In the genomic region with DNA sequence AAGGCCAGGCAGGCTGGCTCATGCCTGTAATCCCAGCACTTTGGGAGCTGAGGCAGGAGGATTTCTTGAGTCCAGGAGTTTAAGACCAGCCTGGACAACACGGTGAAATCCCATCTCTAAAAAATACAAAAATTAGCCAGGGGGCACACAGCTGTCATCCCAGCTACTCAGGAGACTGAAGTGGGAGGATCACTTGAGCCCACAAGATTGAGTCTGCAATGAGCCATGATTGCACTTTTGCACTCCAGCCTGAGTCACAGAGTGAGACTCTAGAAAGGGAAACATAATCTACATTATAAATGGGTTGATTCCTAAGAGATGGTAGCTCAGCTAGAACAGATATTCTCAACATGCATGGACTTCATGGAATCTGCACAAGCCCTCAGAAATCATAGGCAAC, we compare ENCODE assay signal across 24 cellular contexts. TPM values are rescaled to one million over a fixed set of nuclear protein-coding genes. Genes with fewer than 3 reads are reported as not detected.
DNase-seq lines count a peak whose midpoint lies in the region; FAIRE-seq and TF ChIP-seq lines count a peak whose summit lies in the region.
"Had no signal": no experiment of that assay in that cellular context is flagged by ENCODE, and none has a peak within 500 bp of the region (broad histone marks: within the 10 kb centered on the region; RNA-seq: fewer than 3 reads in every experiment).

No MANE protein-coding gene starts in this region.

- TF ChIP-seq POLR2A in H54 (IDR thresholded peaks at IDR 0.05; ENCODE audit: low read depth, low read length): no peak
- TF ChIP-seq POLR2A in ovary (IDR thresholded peaks at IDR 0.05): no peak

- no peak for TF ChIP-seq EP300 in ovary (IDR thresholded peaks at IDR 0.05)

- H3K36me3 ChIP-seq in SJCRH30 (no peaks in the 10 kb centered on the region), osteoblast (ENCODE audit: insufficient read depth, low read length) (no peaks in the 10 kb centered on the region), left ventricle myocardium inferior (no peaks in the 10 kb centered on the region), ovary (no peaks in the 10 kb centered on the region)
- H3K36me3 ChIP-seq: colonic mucosa, esophagus squamous epithelium, left lung had no signal

- H3K9me3 ChIP-seq in SJCRH30 (replicated peaks) (no peaks in the 10 kb centered on the region), osteoblast (ENCODE audit: low read depth, low read length) (no peaks in the 10 kb centered on the region), left ventricle myocardium inferior (replicated peaks) (peaks cover 1% of the 10 kb centered on the region), ovary (no peaks in the 10 kb centered on the region)
- H3K9me3 ChIP-seq: colonic mucosa, esophagus squamous epithelium, left lung, testis had no signal

- no peak overlapping the region for H3K4me3 ChIP-seq in SJCRH30
- no peak overlapping the region for H3K4me3 ChIP-seq in epithelial cell of esophagus (ENCODE audit: low read length)
- H3K4me3 ChIP-seq in osteoblast (ENCODE audit: insufficient read depth, low read length): no peak overlapping the region
- no peak overlapping the region for H3K4me3 ChIP-seq in left ventricle myocardium inferior
- H3K4me3 ChIP-seq in ovary: no peak overlapping the region
- H3K4me3 ChIP-seq: colonic mucosa, esophagus squamous epithelium, left lung, testis had no signal

- no peak for DNase-seq in H54 (ENCODE audit: insufficient read length, low spot score)
- DNase-seq in SJCRH30: peak; percentile 53 to 75
- peak; percentile 83 for DNase-seq in epithelial cell of esophagus (ENCODE audit: low read depth)
- DNase-seq in osteoblast (ENCODE audit: insufficient read length, low spot score, missing footprints): no peak
- no peak for DNase-seq in NCI-H187 treated with DMSO at 0.1 percent for 48 hours (lab: John Stamatoyannopoulos, UW)
- no peak for DNase-seq in NCI-H1436 (lab: John Stamatoyannopoulos, UW)
- DNase-seq in left ventricle myocardium inferior: no peak
- DNase-seq in ovary: no peak
- DNase-seq: activated CD4-positive, alpha-beta T cell treated with anti-CD3 and anti-CD28 coated beads, Interleukin-2, amount 50 U/mL, for 1 hour; CD4-positive, alpha-beta memory T cell; colonic mucosa; esophagus squamous epithelium; head of caudate nucleus; left lung; NCI-H1048; NCI-H1930; NCI-H510A treated with DMSO at 0.1 percent for 48 hours; posterior cingulate gyrus; small intestine; stimulated activated naive B cell treated with anti-CD40 and anti-IgM and Interleukin-4, amounts not matched to agents 10 μg/mL and 1 μg/mL and 100 μg/mL, for 72 hours; testis had no signal

- no peak overlapping the region for H2AFZ ChIP-seq in osteoblast (ENCODE audit: low read length)

- no peaks in the 10 kb centered on the region for H4K20me1 ChIP-seq in osteoblast (ENCODE audit: insufficient read depth, low read length)

- WGBS in ovary, 3 donors: 67 to 83% (median 80%) methylated on average over 1 of the region's 1 CpG

- TF ChIP-seq CTCF in epithelial cell of esophagus (IDR thresholded peaks at IDR 0.05; ENCODE audit: insufficient read depth, low read depth, low read length, missing control alignments) (no peak), osteoblast (IDR thresholded peaks at IDR 0.05; ENCODE audit: extremely low read depth, low read depth, low read length) (no peak), left ventricle myocardium inferior (IDR thresholded peaks at IDR 0.05; ENCODE audit: borderline replicate concordance) (no peak), ovary (IDR thresholded peaks at IDR 0.05) (no peak)

- peaks cover 4% of the 10 kb centered on the region; the same call in 1 of the 2 replicates for H3K4me1 ChIP-seq in SJCRH30
- H3K4me1 ChIP-seq in osteoblast (ENCODE audit: insufficient read depth, low read length): peaks cover 33% of the 10 kb centered on the region
- no peaks in the 10 kb centered on the region for H3K4me1 ChIP-seq in left ventricle myocardium inferior
- H3K4me1 ChIP-seq in ovary (ENCODE audit: insufficient read depth): no peaks in the 10 kb centered on the region
- H3K4me1 ChIP-seq: colonic mucosa, esophagus squamous epithelium, left lung, testis had no signal

- H3K4me2 ChIP-seq in osteoblast (ENCODE audit: insufficient read depth, low read length): no peak overlapping the region

- no peaks in the 10 kb centered on the region for H3K27me3 ChIP-seq in SJCRH30
- no peaks in the 10 kb centered on the region for H3K27me3 ChIP-seq in osteoblast (ENCODE audit: insufficient read depth, low read length)
- no peaks in the 10 kb centered on the region for H3K27me3 ChIP-seq in left ventricle myocardium inferior (ENCODE audit: low read depth)
- no peaks in the 10 kb centered on the region for H3K27me3 ChIP-seq in ovary
- H3K27me3 ChIP-seq: colonic mucosa, esophagus squamous epithelium, left lung, testis had no signal

- FAIRE-seq in H54 (lab: Jason Lieb, UNC): peak; percentile 96
- FAIRE-seq: small intestine had no signal

- no peaks in the 10 kb centered on the region for H3K79me2 ChIP-seq in osteoblast (ENCODE audit: insufficient read depth, low read length)

- no peak overlapping the region for H3K27ac ChIP-seq in SJCRH30
- H3K27ac ChIP-seq in osteoblast (ENCODE audit: low read depth, low read length): peak overlapping the region; percentile 9
- H3K27ac ChIP-seq in left ventricle myocardium inferior (replicated peaks): no peak overlapping the region
- no peak overlapping the region for H3K27ac ChIP-seq in ovary
- H3K27ac ChIP-seq: colonic mucosa, esophagus squamous epithelium, left lung, testis had no signal

- intact Hi-C loops in left ventricle myocardium inferior (cut with micrococcal nuclease) (no loop called here), ovary (cut with DNase I) (no loop called here)

RNA-seq across cellular contexts. Expression of a gene that starts 6.3 kb away (rescaled TPM):
- not detected in 2 replicates for total RNA-seq in SJCRH30 (2014; rRNA removed; shearing (Covaris generic))
- not detected in 2 replicates for total RNA-seq in osteoblast
- total RNA-seq in left ventricle myocardium inferior: not detected
- not detected for total RNA-seq in ovary
- under 1 TPM in 1 of 2 donors, not detected in 1; 0.75 TPM for polyA plus RNA-seq in ovary
- total RNA-seq: activated naive CD4-positive, alpha-beta T cell treated with anti-CD3 and anti-CD28 coated beads, Interleukin-2, amount 50 U/mL, for 72 hours; activated T-helper 1 cell treated with anti-CD3 and anti-CD28 coated beads, Interleukin-12 subunit alpha, Interleukin-12 subunit beta, Interleukin-2, Interleukin-4 antibody, amounts not matched to agents 30 ng/mL and 10 ng/mL and 1 ng/mL, durations not matched to agents 14 hours and 24 hours and 36 hours; CD4-positive, alpha-beta memory T cell; colonic mucosa; left lung had no signal
- polyA plus RNA-seq: AG04450; CD4-positive, alpha-beta memory T cell had no signal

RNA-seq across cellular contexts. Expression of a gene that starts 48.1 kb away (rescaled TPM):
- not detected in 2 replicates for total RNA-seq in SJCRH30 (2014; rRNA removed; shearing (Covaris generic))
- total RNA-seq in osteoblast: not detected in 2 replicates
- not detected for total RNA-seq in left ventricle myocardium inferior
- not detected for total RNA-seq in ovary
- not detected for polyA plus RNA-seq in ovary
- total RNA-seq: activated naive CD4-positive, alpha-beta T cell treated with anti-CD3 and anti-CD28 coated beads, Interleukin-2, amount 50 U/mL, for 72 hours; activated T-helper 1 cell treated with anti-CD3 and anti-CD28 coated beads, Interleukin-12 subunit alpha, Interleukin-12 subunit beta, Interleukin-2, Interleukin-4 antibody, amounts not matched to agents 30 ng/mL and 10 ng/mL and 1 ng/mL, durations not matched to agents 14 hours and 24 hours and 36 hours; CD4-positive, alpha-beta memory T cell; colonic mucosa; left lung; testis had no signal
- polyA plus RNA-seq: AG04450; CD4-positive, alpha-beta memory T cell; small intestine had no signal

Comparison
In these comparisons a context has a peak if more than half of its experiments do, and no peak if none do; other contexts are left out.
1. DNase-seq: peak in SJCRH30 (2 of 2) and epithelial cell of esophagus (single experiment); none in H54 (single experiment), osteoblast (single experiment), NCI-H187 treated with DMSO at 0.1 percent for 48 hours (single experiment), NCI-H1436 (single experiment), left ventricle myocardium inferior (single experiment) and ovary (0 of 5).